ENCODE assay signal across 8 cellular contexts in genomic region chr1:77282866-77283539, GRCh38. TPM values are rescaled to one million over a fixed set of nuclear protein-coding genes. Genes with fewer than 3 reads are reported as not detected.
DNase-seq lines count a peak whose midpoint lies in the region; ATAC-seq and TF ChIP-seq lines count a peak whose summit lies in the region.

No MANE protein-coding gene starts in this region.

- H3K36me3 ChIP-seq in HEK293 (ENCODE audit: control insufficient read depth in 2 of 2, insufficient read depth in 1 of 2, low read length in 2 of 2) = no peaks in the 10 kb centered on the region
- no peaks in the 10 kb centered on the region for H3K36me3 ChIP-seq in endodermal cell (ENCODE audit: control insufficient read depth, insufficient read depth, low read length)
- no peaks in the 10 kb centered on the region for H3K36me3 ChIP-seq in upper lobe of right lung

- H3K4me3 Mint-ChIP-seq in WTC11 (peak overlapping the region; percentile 81), endodermal cell (peak overlapping the region; percentile 55), natural killer cell (peak overlapping the region; percentile 82)

- H3K27ac ChIP-seq in HEK293 (ENCODE audit: extremely low read depth, low read depth, low read length) (no peak overlapping the region), endodermal cell (ENCODE audit: low read depth, low read length) (no peak overlapping the region), upper lobe of right lung (no peak overlapping the region)

- H3K27me3 ChIP-seq in endodermal cell (ENCODE audit: control insufficient read depth, insufficient read depth, low read length, poor library complexity, severe bottlenecking) = peaks cover 70% of the 10 kb centered on the region
- H3K27me3 ChIP-seq in upper lobe of right lung = peaks cover 52% of the 10 kb centered on the region

- H3K27ac Mint-ChIP-seq in WTC11 (no peak overlapping the region; the same call in 1 of the 2 replicates), endodermal cell (no peak overlapping the region), natural killer cell (no peak overlapping the region)

- no peaks in the 10 kb centered on the region for H3K9me3 Mint-ChIP-seq in WTC11
- no peaks in the 10 kb centered on the region for H3K9me3 Mint-ChIP-seq in endodermal cell
- no peaks in the 10 kb centered on the region for H3K9me3 Mint-ChIP-seq in natural killer cell

- ATAC-seq in WTC11 (peak; percentile 57), natural killer cell (peak in 1 of 3 donors; percentile 19), upper lobe of right lung (peak; percentile 14)

- H3K9ac ChIP-seq in endodermal cell (ENCODE audit: extremely low read depth, low read length, poor library complexity, severe bottlenecking) = no peak overlapping the region

- TF ChIP-seq CTCF in HEK293 (tag by site-specific recombination; IDR thresholded peaks at IDR 0.05) (no peak), WTC11 (IDR thresholded peaks at IDR 0.05) (no peak), endodermal cell (conservative IDR thresholded peaks at IDR 0.05) (no peak), natural killer cell (IDR thresholded peaks at IDR 0.05) (no peak), upper lobe of right lung (IDR thresholded peaks at IDR 0.05) (no peak)

- peak; percentile 73 for DNase-seq in WTC11 (ENCODE audit: low spot score)
- peak; percentile 83 for DNase-seq in endodermal cell
- no peak for DNase-seq in natural killer cell
- no peak for DNase-seq in upper lobe of right lung
- no peak for DNase-seq in NCI-H446 treated with DMSO at 0.1 percent for 48 hours (lab: John Stamatoyannopoulos, UW)
- DNase-seq in NCI-H1092 treated with DMSO at 0.1 percent for 48 hours (lab: John Stamatoyannopoulos, UW) = no peak
- DNase-seq in SHP77 treated with DMSO at 0.1 percent for 48 hours (lab: John Stamatoyannopoulos, UW) = no peak

- peaks cover 55% of the 10 kb centered on the region for H3K27me3 Mint-ChIP-seq in WTC11 (ENCODE audit: low read depth)
- H3K27me3 Mint-ChIP-seq in endodermal cell (ENCODE audit: insufficient read depth) = peaks cover 74% of the 10 kb centered on the region
- peaks cover 10 to 22% of the 10 kb centered on the region in 2 donors for H3K27me3 Mint-ChIP-seq in natural killer cell (ENCODE audit: low read depth in 2 of 2)

- intact Hi-C loops in natural killer cell (cut with micrococcal nuclease) (loop anchor here (10.0 kb wide), 1 partner anchor 252 kb away; no protein-coding TSS in a partner anchor), upper lobe of right lung (cut with DNase I) (no loop called here)

- WGBS in endodermal cell (ENCODE audit: insufficient coverage in 1 of 2, insufficient read length in 1 of 2), 2 experiments = 2 to 3% methylated on average over 9 to 22 of the region's 22 CpGs

- H3K9me3 ChIP-seq in HEK293 (ENCODE audit: control insufficient read depth, insufficient read depth, low read depth, low read length) (no peaks in the 10 kb centered on the region), endodermal cell (ENCODE audit: control insufficient read depth, low read length) (no peaks in the 10 kb centered on the region), upper lobe of right lung (no peaks in the 10 kb centered on the region)

- H3K36me3 Mint-ChIP-seq in WTC11 (no peaks in the 10 kb centered on the region), endodermal cell (ENCODE audit: low read depth) (no peaks in the 10 kb centered on the region), natural killer cell (no peaks in the 10 kb centered on the region)

- POLR2A ChIA-PET in HEK293 (lab: Yijun Ruan, JAX) (no interaction called here), WTC11 (lab: Charles Lee) (interaction anchor here (0.5 to 1.3 kb wide), 2 partner anchors 18 to 1488 kb away, joined by 3 read pairs; no protein-coding TSS in a partner anchor)

- no peaks in the 10 kb centered on the region for H3K4me1 ChIP-seq in HEK293 (ENCODE audit: control insufficient read depth, insufficient read depth, low read length)
- H3K4me1 ChIP-seq in endodermal cell (ENCODE audit: control insufficient read depth, insufficient read depth, low read length) = no peaks in the 10 kb centered on the region
- H3K4me1 ChIP-seq in upper lobe of right lung = peaks cover 13% of the 10 kb centered on the region

- CTCF ChIA-PET in HEK293 (lab: Yijun Ruan, JAX) (no interaction called here), WTC11 (lab: Charles Lee) (interaction anchor here (1.0 to 2.0 kb wide), 2 partner anchors 30 to 38 kb away, joined by 3 to 7 read pairs; no protein-coding TSS in a partner anchor)

- H3K4me1 Mint-ChIP-seq in WTC11 = peaks cover 24% of the 10 kb centered on the region
- H3K4me1 Mint-ChIP-seq in endodermal cell = peaks cover 5% of the 10 kb centered on the region
- peaks cover 22 to 33% of the 10 kb centered on the region in 2 donors for H3K4me1 Mint-ChIP-seq in natural killer cell

- H3K4me3 ChIP-seq in HEK293 (ENCODE audit: low read depth, low read length) (no peak overlapping the region; the same call in 1 of the 2 replicates), endodermal cell (ENCODE audit: low read length) (peak overlapping the region; percentile 84), upper lobe of right lung (peak overlapping the region; percentile 43)

TF ChIP-seq in HEK293, 187 proteins besides CTCF, POLR2A, EP300 and RAD21 (continues in another document):
- TF ChIP-seq ZNF660 (tag by site-specific recombination; IDR thresholded peaks at IDR 0.05) (no peak), ZNF558 (tag by site-specific recombination; IDR thresholded peaks at IDR 0.05) (no peak), SCRT1 (tag by site-specific recombination; IDR thresholded peaks at IDR 0.05; ENCODE audit: borderline replicate concordance) (0 out of 2 replicates have a peak, but pooled peaks have one; percentile 34), SCRT2 (tag by site-specific recombination; IDR thresholded peaks at IDR 0.05) (peak; percentile 81), ZNF132 (tag by site-specific recombination; IDR thresholded peaks at IDR 0.05; ENCODE audit: borderline replicate concordance) (no peak), ZNF548 (tag by site-specific recombination; IDR thresholded peaks at IDR 0.05) (no peak), ZNF701 (tag by site-specific recombination; IDR thresholded peaks at IDR 0.05) (no peak), ZBTB17 (tag by site-specific recombination; IDR thresholded peaks at IDR 0.05) (peak; percentile 58; the same call in 1 of the 2 replicates), GLIS1 (tag by site-specific recombination; IDR thresholded peaks at IDR 0.05) (peak; percentile 29), HOXD13 (CRISPR knock-in tag; IDR thresholded peaks at IDR 0.05; ENCODE audit: borderline replicate concordance) (no peak), ZBTB6 (tag by site-specific recombination; IDR thresholded peaks at IDR 0.05) (no peak), ZNF335 (tag by site-specific recombination; conservative IDR thresholded peaks at IDR 0.05) (peak; percentile 49; the same call in 1 of the 2 replicates), HOXC10 (CRISPR knock-in tag; IDR thresholded peaks at IDR 0.05) (no peak), REPIN1 (tag by site-specific recombination; IDR thresholded peaks at IDR 0.05; ENCODE audit: low read depth) (no peak)

TF ChIP-seq in WTC11, 78 proteins besides CTCF, POLR2A, EP300 and RAD21 (continues in another document):
- TF ChIP-seq ZNF532 (CRISPR knock-in tag; IDR thresholded peaks at IDR 0.05; ENCODE audit: borderline replicate concordance) = no peak
- TF ChIP-seq ATF1 (CRISPR knock-in tag; IDR thresholded peaks at IDR 0.05) = no peak
- TF ChIP-seq USF2 (CRISPR knock-in tag; IDR thresholded peaks at IDR 0.05) = no peak
- no peak for TF ChIP-seq ZNF121 (CRISPR knock-in tag; IDR thresholded peaks at IDR 0.05)
- TF ChIP-seq MYBL2 (CRISPR knock-in tag; IDR thresholded peaks at IDR 0.05) = 0 out of 2 replicates have a peak, but pooled peaks have one; percentile 37

RNA-seq across cellular contexts. Expression of gene AK5, which starts 1.2 kb away (rescaled TPM):
- 2.7 to 4.6 TPM (median 3.0 TPM) in 3 replicates for total RNA-seq in WTC11 (2021)
- 1 to 10 TPM in 1 of 2 donors, under 1 TPM in 1; 0.46 to 2.8 TPM for total RNA-seq in endodermal cell
- 1.6 TPM for polyA plus RNA-seq in endodermal cell (2013, experiment 1 of 2)
- 1.7 TPM for polyA plus RNA-seq in endodermal cell (2013, experiment 2 of 2)
- 10 to 100 TPM in 2 of 3 donors, 1 to 10 TPM in 1; 9.4 to 29.8 (median 11.4) TPM for total RNA-seq in natural killer cell
- total RNA-seq in upper lobe of right lung = not detected

Comparison
In these comparisons a context has a peak if more than half of its experiments do, and no peak if none do; other contexts are left out.
1. DNase-seq: peak in WTC11 (single experiment) and endodermal cell (single experiment); none in natural killer cell (single experiment), upper lobe of right lung (single experiment), NCI-H446 treated with DMSO at 0.1 percent for 48 hours (single experiment), NCI-H1092 treated with DMSO at 0.1 percent for 48 hours (single experiment) and SHP77 treated with DMSO at 0.1 percent for 48 hours (single experiment).
2. Peak in every context shown above with its lines, with median percentiles within 50 percentile points of each other: H3K4me3 Mint-ChIP-seq.